ENCODE assay signal across 8 cellular contexts in genomic region chr1:211328084-211328694, GRCh38. TPM values are rescaled to one million over a fixed set of nuclear protein-coding genes. Genes with fewer than 3 reads are reported as not detected.
DNase-seq lines count a peak whose midpoint lies in the region; ATAC-seq and TF ChIP-seq lines count a peak whose summit lies in the region.

No MANE protein-coding gene starts in this region.

- peak overlapping the region; percentile 90 for H2AK9ac ChIP-seq in IMR-90 (replicated peaks; ENCODE audit: low read depth, low read length, poor library complexity)

- H3K27me3 Mint-ChIP-seq in CD8-positive, alpha-beta memory T cell, result peaks cover 0 to 2% of the 10 kb centered on the region in 2 donors
- no peaks in the 10 kb centered on the region for H3K27me3 Mint-ChIP-seq in effector memory CD8-positive, alpha-beta T cell

- H3K14ac ChIP-seq in IMR-90 (replicated peaks; ENCODE audit: low read depth, low read length), result peak overlapping the region; percentile 81; the same call in 1 of the 2 replicates

- H2BK20ac ChIP-seq in IMR-90 (ENCODE audit: low read depth, low read length), result no peak overlapping the region

- H4K8ac ChIP-seq in IMR-90 (ENCODE audit: low read depth in 2 of 2, low read length in 2 of 2), result peak overlapping the region; percentile 39 to 87; a peak in 1 of 4 replicates

- H3K9me3 Mint-ChIP-seq in CD8-positive, alpha-beta memory T cell, result no peaks in the 10 kb centered on the region
- H3K9me3 Mint-ChIP-seq in effector memory CD8-positive, alpha-beta T cell, result no peaks in the 10 kb centered on the region

- H3K27ac ChIP-seq in CD8-positive, alpha-beta memory T cell (ENCODE audit: low read depth, low read length), result peak overlapping the region; percentile 82
- H3K27ac ChIP-seq in IMR-90 (ENCODE audit: insufficient read depth, low read length) (no peak overlapping the region), psoas muscle (peak overlapping the region; percentile 63)

- no peak for TF ChIP-seq POLR2A in IMR-90 (IDR thresholded peaks at IDR 0.05; ENCODE audit: low read depth, low read length)

- WGBS in IMR-90 (ENCODE audit: extremely low coverage in 2 of 2, insufficient read length in 1 of 2), 2 experiments, result no CpG with 5 or more reads among the region's 11 CpGs
- WGBS in psoas muscle, 3 donors, result 73 to 81% (median 75%) methylated on average over 11 of the region's 11 CpGs

- TF ChIP-seq CTCF in IMR-90 (conservative IDR thresholded peaks at IDR 0.05; ENCODE audit: low read depth, low read length) (no peak), psoas muscle (IDR thresholded peaks at IDR 0.05) (no peak), GM20000 (IDR thresholded peaks at IDR 0.05; ENCODE audit: extremely low read depth, missing control alignments) (no peak)

- peak overlapping the region; percentile 79 for H3K4me3 ChIP-seq in CD8-positive, alpha-beta memory T cell (ENCODE audit: low read length)
- H3K4me3 ChIP-seq in IMR-90 (ENCODE audit: insufficient read depth, low read depth, low read length) (no peak overlapping the region), psoas muscle (peak overlapping the region; percentile 78)

- ATAC-seq in IMR-90 (ENCODE audit: low read depth), result no peak
- no peak for ATAC-seq in effector memory CD8-positive, alpha-beta T cell (replicated peaks)
- no peak for ATAC-seq in psoas muscle
- no peak for ATAC-seq in HG03039 (IDR thresholded peaks at IDR 0.05; ENCODE audit: unreplicated experiment)
- ATAC-seq in GM21786 (IDR thresholded peaks at IDR 0.05; ENCODE audit: unreplicated experiment), result no peak

- H3K79me1 ChIP-seq in IMR-90 (ENCODE audit: low read depth in 1 of 2, low read length in 2 of 2), result peaks cover 27 to 62% of the 10 kb centered on the region in 2 experiments

- BruUV-seq in IMR-90 (replicated peaks; lab: Mats Ljungman, UMichigan), result no TSS peak

- H3K4me1 Mint-ChIP-seq in CD8-positive, alpha-beta memory T cell, result peaks cover 69 to 85% (median 80%) of the 10 kb centered on the region in 3 donors
- H3K4me1 Mint-ChIP-seq in effector memory CD8-positive, alpha-beta T cell (ENCODE audit: low read depth in 2 of 2), result peaks cover 62 to 73% of the 10 kb centered on the region in 2 donors

- H3K27ac Mint-ChIP-seq in CD8-positive, alpha-beta memory T cell, result peak overlapping the region; percentile 89 to 99 (median 96)
- H3K27ac Mint-ChIP-seq in effector memory CD8-positive, alpha-beta T cell, result peak overlapping the region; percentile 81 to 98

- peak overlapping the region; percentile 18; the same call in 1 of the 2 replicates for H3K4ac ChIP-seq in IMR-90 (ENCODE audit: low read depth, low read length)

- no peaks in the 10 kb centered on the region for H3K27me3 ChIP-seq in CD8-positive, alpha-beta memory T cell (ENCODE audit: insufficient read depth, low read length, poor library complexity, severe bottlenecking)
- H3K27me3 ChIP-seq in IMR-90 (ENCODE audit: control insufficient read depth, insufficient read depth, low read length) (no peaks in the 10 kb centered on the region), psoas muscle (ENCODE audit: insufficient read depth in 3 of 3, low read length in 2 of 3) (no peaks in the 10 kb centered on the region)

- peak overlapping the region; percentile 59 for H2AK5ac ChIP-seq in IMR-90 (ENCODE audit: low read depth, low read length)

- H2AFZ ChIP-seq in IMR-90 (replicated peaks; ENCODE audit: low read length, poor library complexity), result no peak overlapping the region

- H2BK15ac ChIP-seq in IMR-90 (ENCODE audit: low read depth, low read length), result peak overlapping the region; percentile 35; the same call in 1 of the 3 replicates

- H4K91ac ChIP-seq in IMR-90 (ENCODE audit: insufficient read depth, low read depth, low read length), result no peak overlapping the region; the same call in 1 of the 2 replicates

- CTCF ChIA-PET in CD8-positive, alpha-beta memory T cell (lab: Charles Lee), result interaction anchor here (1.0 to 5.8 kb wide), 13 partner anchors 11 to 326 kb away, joined by 3 to 37 read pairs (median 4); no protein-coding TSS in a partner anchor
- CTCF ChIA-PET in IMR-90 (lab: Yijun Ruan, JAX), result no interaction called here

- peaks cover 0 to 33% (median 2%) of the 10 kb centered on the region in 3 donors for H3K36me3 Mint-ChIP-seq in CD8-positive, alpha-beta memory T cell
- H3K36me3 Mint-ChIP-seq in effector memory CD8-positive, alpha-beta T cell (ENCODE audit: insufficient read depth), result peaks cover 25% of the 10 kb centered on the region

- no peaks in the 10 kb centered on the region for H3K9me3 ChIP-seq in CD8-positive, alpha-beta memory T cell (ENCODE audit: low read length)
- H3K9me3 ChIP-seq in IMR-90 (ENCODE audit: control insufficient read depth, insufficient read depth, low read length), result no peaks in the 10 kb centered on the region
- H3K9me3 ChIP-seq in psoas muscle, result no peaks in the 10 kb centered on the region

- in situ Hi-C loops in IMR-90 (cut with MboI; ENCODE audit: low sequenced_read_pairs), result loop anchor here (5.0 to 10.0 kb wide), 2 partner anchors 147 to 184 kb away; no protein-coding TSS in a partner anchor

- peak overlapping the region; percentile 88 for H3K4me2 ChIP-seq in IMR-90 (ENCODE audit: low read depth, low read length)

- H3K18ac ChIP-seq in IMR-90 (ENCODE audit: low read depth, low read length), result no peak overlapping the region

- H3K4me1 ChIP-seq in CD8-positive, alpha-beta memory T cell (ENCODE audit: insufficient read depth, low read length), result peaks cover 59% of the 10 kb centered on the region
- peaks cover 13% of the 10 kb centered on the region for H3K4me1 ChIP-seq in IMR-90 (ENCODE audit: control insufficient read depth, insufficient read depth, low read length)
- peaks cover 3% of the 10 kb centered on the region for H3K4me1 ChIP-seq in psoas muscle

- H3K9ac ChIP-seq in IMR-90 (ENCODE audit: low read depth, low read length), result peak overlapping the region; percentile 92

- H3K23ac ChIP-seq in IMR-90 (ENCODE audit: low read depth, low read length), result peak overlapping the region; percentile 37; the same call in 1 of the 2 replicates

- H4K5ac ChIP-seq in IMR-90 (ENCODE audit: low read depth, low read length), result no peak overlapping the region

- H3K9me1 ChIP-seq in IMR-90 (ENCODE audit: insufficient read depth, low read length), result peaks cover 35% of the 10 kb centered on the region

- no peak overlapping the region for H2BK120ac ChIP-seq in IMR-90 (ENCODE audit: low read depth, low read length)

- H4K20me1 ChIP-seq in IMR-90 (ENCODE audit: insufficient read depth, low read length), result peaks cover 37% of the 10 kb centered on the region

- POLR2A ChIA-PET in CD8-positive, alpha-beta memory T cell (lab: Charles Lee), result interaction anchor here (1.0 to 1.5 kb wide), 2 partner anchors 27 to 55 kb away, joined by 4 to 6 read pairs; no protein-coding TSS in a partner anchor
- POLR2A ChIA-PET in IMR-90 (lab: Charles Lee; ENCODE audit: unreplicated experiment), result interaction anchor here (0.7 kb wide), 1 partner anchor 65 kb away, joined by 3 read pairs; no protein-coding TSS in a partner anchor

- H3K56ac ChIP-seq in IMR-90 (ENCODE audit: extremely low read depth, insufficient read depth, low read length), result no peak overlapping the region

- dilution Hi-C loops in IMR-90 (cut with HindIII; ENCODE audit: low sequenced_read_pairs, unreplicated experiment), result no loop called here

- peak overlapping the region; percentile 92 to 99 (median 98) for H3K4me3 Mint-ChIP-seq in CD8-positive, alpha-beta memory T cell
- H3K4me3 Mint-ChIP-seq in effector memory CD8-positive, alpha-beta T cell, result peak overlapping the region; percentile 94 to 96

- TF ChIP-seq RAD21 in IMR-90 (IDR thresholded peaks at IDR 0.05; ENCODE audit: low read length), result no peak

- DNase-seq in CD8-positive, alpha-beta memory T cell, result no peak
- no peak for DNase-seq in IMR-90
- DNase-seq in effector memory CD8-positive, alpha-beta T cell, result no peak
- DNase-seq in psoas muscle, result no peak
- no peak for DNase-seq in GM20000 (ENCODE audit: low spot score)
- DNase-seq in hippocampal formation (lab: John Stamatoyannopoulos, UW), result no peak

- H2BK5ac ChIP-seq in IMR-90 (ENCODE audit: low read depth, low read length, poor library complexity, severe bottlenecking), result no peak overlapping the region

- no peaks in the 10 kb centered on the region for H3K36me3 ChIP-seq in CD8-positive, alpha-beta memory T cell (ENCODE audit: insufficient read depth, low read length)
- H3K36me3 ChIP-seq in IMR-90 (ENCODE audit: control insufficient read depth, insufficient read depth, low read length) (no peaks in the 10 kb centered on the region), psoas muscle (ENCODE audit: insufficient read depth in 1 of 2, low read depth in 1 of 2) (no peaks in the 10 kb centered on the region)

- intact Hi-C loops in IMR-90 (cut with micrococcal nuclease) (no loop called here), psoas muscle (cut with DNase I) (loop anchor here in 1 of 2 donors (5.0 to 10.0 kb wide), 3 partner anchors 54 to 327 kb away; no protein-coding TSS in a partner anchor)

TF ChIP-seq in IMR-90, 13 proteins besides CTCF, POLR2A, EP300 and RAD21 (continues in another document):
- TF ChIP-seq SMC3 (IDR thresholded peaks at IDR 0.05; ENCODE audit: low read depth, low read length) (no peak), RCOR1 (IDR thresholded peaks at IDR 0.05; ENCODE audit: insufficient replicate concordance, low read length) (no peak), ELK1 (IDR thresholded peaks at IDR 0.05; ENCODE audit: borderline replicate concordance, low read depth, low read length) (no peak), FOS (IDR thresholded peaks at IDR 0.05; ENCODE audit: low read depth, low read length) (no peak), MXI1 (IDR thresholded peaks at IDR 0.05; ENCODE audit: borderline replicate concordance, low read depth, low read length) (no peak), RFX5 (IDR thresholded peaks at IDR 0.05; ENCODE audit: low read depth, low read length) (no peak), CHD1 (IDR thresholded peaks at IDR 0.05; ENCODE audit: low read depth, low read length) (no peak), MAZ (IDR thresholded peaks at IDR 0.05; ENCODE audit: borderline replicate concordance, low read depth, low read length) (no peak)

RNA-seq across cellular contexts. Expression of gene TRAF5, which starts 1.6 kb away (rescaled TPM):
- total RNA-seq in CD8-positive, alpha-beta memory T cell, result 10 to 100 TPM; 30.7 to 33.7 TPM
- 38.3 TPM for polyA plus RNA-seq in CD8-positive, alpha-beta memory T cell
- total RNA-seq in IMR-90 (2012; rRNA removed), result 10.0 and 13.1 TPM in 2 replicates
- polyA plus RNA-seq in IMR-90 (2012; rRNA removed), result 11.0 and 14.7 TPM in 2 replicates
- 2.9 and 4.3 TPM in 2 replicates for polyA plus RNA-seq in IMR-90 (2012; cell fraction: cytosol; rRNA removed)
- polyA plus RNA-seq in IMR-90 (2012; cell fraction: nucleus; rRNA removed; ENCODE audit: low replicate concordance), result 21.7 and 89.3 TPM in 2 replicates
- total RNA-seq in psoas muscle, result 1 to 10 TPM; 1.3 to 3.2 (median 1.8) TPM
- 1 to 10 TPM; 1.1 to 5.1 (median 1.3) TPM for polyA plus RNA-seq in psoas muscle
